In genomic region chr10:73244866-73245477, GRCh38 we compare ENCODE assay signal across 11 cellular contexts. TPM values are rescaled to one million over a fixed set of nuclear protein-coding genes. Genes with fewer than 3 reads are reported as not detected.
DNase-seq lines count a peak whose midpoint lies in the region; ATAC-seq and TF ChIP-seq lines count a peak whose summit lies in the region.
"Had no signal": no experiment of that assay in that cellular context is flagged by ENCODE, and none has a peak within 500 bp of the region (broad histone marks: within the 10 kb centered on the region; RNA-seq: fewer than 3 reads in every experiment).

No MANE protein-coding gene starts in this region.

- H3K36me3 Mint-ChIP-seq in CD4-positive, CD25-positive, alpha-beta regulatory T cell = peaks cover 41% of the 10 kb centered on the region
- H3K36me3 Mint-ChIP-seq in activated CD4-positive, alpha-beta memory T cell treated with anti-CD3 and anti-CD28 coated beads, Interleukin-2, amount 10 ng/mL, durations not matched to agents 7 days and 5 days (ENCODE audit: low read depth) = peaks cover 79% of the 10 kb centered on the region

- no peak for ATAC-seq in CD4-positive, CD25-positive, alpha-beta regulatory T cell (ENCODE audit: low read depth in 2 of 2)
- ATAC-seq in HG03025 (IDR thresholded peaks at IDR 0.05; ENCODE audit: low FRiP score, unreplicated experiment) (no peak), psoas muscle (no peak), mucosa of descending colon (no peak)

- no peaks in the 10 kb centered on the region for H3K27me3 ChIP-seq in CD4-positive, CD25-positive, alpha-beta regulatory T cell (ENCODE audit: control insufficient read depth, insufficient read depth, low read length)
- H3K27me3 ChIP-seq in HUES6 (ENCODE audit: control insufficient read depth, insufficient read depth, low read length) (no peaks in the 10 kb centered on the region), iPS-20b (ENCODE audit: insufficient read depth, low read length) (no peaks in the 10 kb centered on the region), psoas muscle (ENCODE audit: insufficient read depth in 3 of 3, low read length in 2 of 3) (no peaks in the 10 kb centered on the region)
- H3K27me3 ChIP-seq: neutrophil had no signal

- peak in 1 of 3 donors; percentile 38 for DNase-seq in CD4-positive, CD25-positive, alpha-beta regulatory T cell
- DNase-seq in activated CD4-positive, alpha-beta memory T cell treated with anti-CD3 and anti-CD28 coated beads, Interleukin-2, amount 10 ng/mL, durations not matched to agents 7 days and 5 days = no peak
- DNase-seq in A172 (ENCODE audit: low spot score) = no peak
- DNase-seq in psoas muscle = no peak
- no peak for DNase-seq in mucosa of descending colon
- DNase-seq: activated CD4-positive, CD25-positive, alpha-beta regulatory T cell treated with anti-CD3 and anti-CD28 coated beads, Interleukin-2, amount 50 U/mL, for 72 hours; NCI-H146 had no signal

- peaks cover 47% of the 10 kb centered on the region for H3K36me3 ChIP-seq in CD4-positive, CD25-positive, alpha-beta regulatory T cell (ENCODE audit: control insufficient read depth, insufficient read depth, low read length)
- peaks cover 75% of the 10 kb centered on the region for H3K36me3 ChIP-seq in HUES6 (ENCODE audit: control insufficient read depth, insufficient read depth, low read length)
- peaks cover 83% of the 10 kb centered on the region for H3K36me3 ChIP-seq in iPS-20b (ENCODE audit: insufficient read depth, low read depth, low read length)
- peaks cover 8 to 76% of the 10 kb centered on the region in 2 donors for H3K36me3 ChIP-seq in psoas muscle (ENCODE audit: insufficient read depth in 1 of 2, low read depth in 1 of 2)
- H3K36me3 ChIP-seq in mucosa of descending colon (ENCODE audit: low read depth) = peaks cover 5% of the 10 kb centered on the region

- H3K9ac ChIP-seq in HUES6 (ENCODE audit: low read length) (peak overlapping the region; percentile 29), iPS-20b (ENCODE audit: low read depth, low read length) (peak overlapping the region; percentile 93)

- CTCF ChIA-PET in activated CD4-positive, alpha-beta memory T cell treated with anti-CD3 and anti-CD28 coated beads, Interleukin-2, amount 10 ng/mL, durations not matched to agents 7 days and 5 days (lab: Charles Lee) = interaction anchor here (0.6 to 1.6 kb wide), 3 partner anchors 12 to 148 kb away, joined by 3 to 4 read pairs (median 4); partner anchors contain the start of gene P4HA1

- 67 to 75% (median 71%) methylated on average over 8 of the region's 8 CpGs for WGBS in psoas muscle, 3 donors

- no peaks in the 10 kb centered on the region for H3K27me3 Mint-ChIP-seq in CD4-positive, CD25-positive, alpha-beta regulatory T cell
- H3K27me3 Mint-ChIP-seq in activated CD4-positive, alpha-beta memory T cell treated with anti-CD3 and anti-CD28 coated beads, Interleukin-2, amount 10 ng/mL, durations not matched to agents 7 days and 5 days = no peaks in the 10 kb centered on the region

- H3K27ac ChIP-seq in CD4-positive, CD25-positive, alpha-beta regulatory T cell (ENCODE audit: insufficient read depth, low read length, poor library complexity, severe bottlenecking) = peak overlapping the region; percentile 96
- H3K27ac ChIP-seq in HUES6 (ENCODE audit: low read depth, low read length) = no peak overlapping the region
- H3K27ac ChIP-seq in iPS-20b (ENCODE audit: low read length) = no peak overlapping the region
- H3K27ac ChIP-seq in psoas muscle = no peak overlapping the region
- H3K27ac ChIP-seq: neutrophil had no signal

- peaks cover 12 to 56% (median 45%) of the 10 kb centered on the region in 4 donors for H3K4me1 Mint-ChIP-seq in CD4-positive, CD25-positive, alpha-beta regulatory T cell
- H3K4me1 Mint-ChIP-seq in activated CD4-positive, alpha-beta memory T cell treated with anti-CD3 and anti-CD28 coated beads, Interleukin-2, amount 10 ng/mL, durations not matched to agents 7 days and 5 days = peaks cover 61% of the 10 kb centered on the region

- intact Hi-C loops in psoas muscle (cut with DNase I) (loop anchor here in 1 of 2 donors (5.0 kb wide), 1 partner anchor 252 kb away; the partner anchor contains the start of gene PPP3CB), mucosa of descending colon (cut with DNase I, micrococcal nuclease) (no loop called here)

- peaks cover 36% of the 10 kb centered on the region for H3K4me1 ChIP-seq in CD4-positive, CD25-positive, alpha-beta regulatory T cell (ENCODE audit: control insufficient read depth, insufficient read depth, low read length, poor library complexity, severe bottlenecking)
- H3K4me1 ChIP-seq in HUES6 (ENCODE audit: control insufficient read depth, insufficient read depth, low read length) (peaks cover 17% of the 10 kb centered on the region), iPS-20b (ENCODE audit: insufficient read depth, low read length) (peaks cover 5% of the 10 kb centered on the region; the same call in 1 of the 2 replicates), psoas muscle (peaks cover 19% of the 10 kb centered on the region), mucosa of descending colon (ENCODE audit: low read depth) (peaks cover 8% of the 10 kb centered on the region)

- no peaks in the 10 kb centered on the region for H3K9me3 ChIP-seq in CD4-positive, CD25-positive, alpha-beta regulatory T cell (ENCODE audit: control insufficient read depth in 2 of 2, low read length in 2 of 2)
- H3K9me3 ChIP-seq in HUES6 (ENCODE audit: control insufficient read depth, insufficient read depth, low read depth, low read length) (no peaks in the 10 kb centered on the region), iPS-20b (ENCODE audit: insufficient read depth, low read depth, low read length) (no peaks in the 10 kb centered on the region), psoas muscle (no peaks in the 10 kb centered on the region), mucosa of descending colon (no peaks in the 10 kb centered on the region)
- H3K9me3 ChIP-seq: neutrophil had no signal

- POLR2A ChIA-PET in activated CD4-positive, alpha-beta memory T cell treated with anti-CD3 and anti-CD28 coated beads, Interleukin-2, amount 10 ng/mL, durations not matched to agents 7 days and 5 days (lab: Charles Lee) = interaction anchor here (0.7 to 3.5 kb wide), 7 partner anchors 10 to 251 kb away, joined by 3 to 35 read pairs (median 4); partner anchors contain the start of genes ANXA7, ECD, FAM149B1 and P4HA1

- no peaks in the 10 kb centered on the region for H3K9me3 Mint-ChIP-seq in CD4-positive, CD25-positive, alpha-beta regulatory T cell
- no peaks in the 10 kb centered on the region for H3K9me3 Mint-ChIP-seq in activated CD4-positive, alpha-beta memory T cell treated with anti-CD3 and anti-CD28 coated beads, Interleukin-2, amount 10 ng/mL, durations not matched to agents 7 days and 5 days

- TF ChIP-seq CTCF in psoas muscle (IDR thresholded peaks at IDR 0.05) = no peak
- TF ChIP-seq CTCF in mucosa of descending colon (IDR thresholded peaks at IDR 0.05) = no peak

- peak overlapping the region; percentile 28 to 95 (median 71) for H3K4me3 Mint-ChIP-seq in CD4-positive, CD25-positive, alpha-beta regulatory T cell
- H3K4me3 Mint-ChIP-seq in activated CD4-positive, alpha-beta memory T cell treated with anti-CD3 and anti-CD28 coated beads, Interleukin-2, amount 10 ng/mL, durations not matched to agents 7 days and 5 days = peak overlapping the region; percentile 99

- H3K27ac Mint-ChIP-seq in CD4-positive, CD25-positive, alpha-beta regulatory T cell = peak overlapping the region; percentile 43 to 98 (median 53)
- H3K27ac Mint-ChIP-seq in activated CD4-positive, alpha-beta memory T cell treated with anti-CD3 and anti-CD28 coated beads, Interleukin-2, amount 10 ng/mL, durations not matched to agents 7 days and 5 days = peak overlapping the region; percentile 95

- H3K4me3 ChIP-seq in CD4-positive, CD25-positive, alpha-beta regulatory T cell (ENCODE audit: low read depth, low read length) = peak overlapping the region; percentile 93
- peak overlapping the region; percentile 75 for H3K4me3 ChIP-seq in HUES6 (ENCODE audit: low read depth, low read length)
- H3K4me3 ChIP-seq in iPS-20b (ENCODE audit: low read length) = peak overlapping the region; percentile 92
- no peak overlapping the region for H3K4me3 ChIP-seq in psoas muscle
- no peak overlapping the region for H3K4me3 ChIP-seq in mucosa of descending colon

RNA-seq across cellular contexts. Expression of gene DNAJC9, which starts 2.1 kb away (rescaled TPM):
- total RNA-seq in CD4-positive, CD25-positive, alpha-beta regulatory T cell = 20.9 TPM
- 10 to 100 TPM; 32.5 to 35.8 (median 33.9) TPM for polyA plus RNA-seq in CD4-positive, CD25-positive, alpha-beta regulatory T cell
- 10 to 100 TPM; 46.9 to 49.6 TPM for total RNA-seq in activated CD4-positive, alpha-beta memory T cell treated with anti-CD3 and anti-CD28 coated beads, Interleukin-2, amount 10 ng/mL, durations not matched to agents 7 days and 5 days
- 103 and 123 TPM in 2 replicates for total RNA-seq in A172 (2014; rRNA removed; shearing (Covaris generic))
- total RNA-seq in psoas muscle (10 to 100 TPM in 1 of 4 donors, 1 to 10 TPM in 3; 6.6 to 11.2 (median 8.6) TPM), mucosa of descending colon (10 to 100 TPM; 12.7 to 18.2 (median 15.3) TPM)
- polyA plus RNA-seq in psoas muscle = 10 to 100 TPM in 2 of 3 donors, 1 to 10 TPM in 1; 6.3 to 16.6 (median 10.3) TPM

RNA-seq across cellular contexts. Expression of gene MRPS16, which starts 7.5 kb away (rescaled TPM):
- total RNA-seq in CD4-positive, CD25-positive, alpha-beta regulatory T cell = 29.3 TPM
- polyA plus RNA-seq in CD4-positive, CD25-positive, alpha-beta regulatory T cell = 100 to 1,000 TPM in 3 of 4 donors, 10 to 100 TPM in 1; 99.3 to 132 (median 116) TPM
- total RNA-seq in activated CD4-positive, alpha-beta memory T cell treated with anti-CD3 and anti-CD28 coated beads, Interleukin-2, amount 10 ng/mL, durations not matched to agents 7 days and 5 days = 10 to 100 TPM; 77.5 to 80.8 TPM
- 106 and 118 TPM in 2 replicates for total RNA-seq in A172 (2014; rRNA removed; shearing (Covaris generic))
- total RNA-seq in psoas muscle (100 to 1,000 TPM; 104 to 129 (median 119) TPM), mucosa of descending colon (100 to 1,000 TPM in 1 of 3 donors, 10 to 100 TPM in 2; 76.7 to 108 (median 88.9) TPM)
- 100 to 1,000 TPM in 2 of 3 donors, 10 to 100 TPM in 1; 82.2 to 132 (median 128) TPM for polyA plus RNA-seq in psoas muscle

Comparison
In these comparisons a context has a peak if more than half of its experiments do, and no peak if none do; other contexts are left out.
1. H3K4me3 ChIP-seq: peak in CD4-positive, CD25-positive, alpha-beta regulatory T cell (single experiment), HUES6 (single experiment) and iPS-20b (single experiment); none in psoas muscle (single experiment) and mucosa of descending colon (single experiment).